1 cellular context compared by ENCODE assay signal in the genomic region with DNA sequence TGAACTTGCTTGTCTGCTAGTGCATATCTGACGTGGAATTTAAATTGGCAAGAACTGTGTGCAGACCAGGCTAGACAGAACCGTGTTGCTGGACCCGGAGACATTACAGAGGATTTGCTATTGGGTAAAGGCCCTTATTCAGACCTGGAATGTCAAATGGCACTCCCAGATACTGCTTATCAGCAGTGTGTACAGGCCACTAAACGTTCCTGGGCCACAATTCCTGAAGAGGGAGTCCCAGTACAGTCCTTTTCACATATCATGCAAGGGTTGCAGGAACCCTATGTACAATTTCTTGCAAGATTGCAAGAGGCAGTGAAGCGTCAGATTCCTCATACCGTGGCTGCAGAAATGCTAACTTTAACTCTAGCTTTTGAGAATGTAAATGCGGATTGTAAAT.
TF ChIP-seq lines count a peak whose summit lies in the region.

No MANE protein-coding gene starts in this region.

TF ChIP-seq in HepG2, 621 proteins besides CTCF, POLR2A, EP300 and RAD21 (continued from another document):
- TF ChIP-seq TEAD3 (CRISPR knock-in tag; optimal IDR thresholded peaks at IDR 0.05; ENCODE audit: borderline replicate concordance) (peak; percentile 63), STAG1 (CRISPR knock-in tag; IDR thresholded peaks at IDR 0.05) (peak; percentile 50), FOXA1 (IDR thresholded peaks at IDR 0.05) (no peak), FOXA1 (CRISPR knock-in tag; IDR thresholded peaks at IDR 0.05) (no peak)
